In the genomic region with DNA sequence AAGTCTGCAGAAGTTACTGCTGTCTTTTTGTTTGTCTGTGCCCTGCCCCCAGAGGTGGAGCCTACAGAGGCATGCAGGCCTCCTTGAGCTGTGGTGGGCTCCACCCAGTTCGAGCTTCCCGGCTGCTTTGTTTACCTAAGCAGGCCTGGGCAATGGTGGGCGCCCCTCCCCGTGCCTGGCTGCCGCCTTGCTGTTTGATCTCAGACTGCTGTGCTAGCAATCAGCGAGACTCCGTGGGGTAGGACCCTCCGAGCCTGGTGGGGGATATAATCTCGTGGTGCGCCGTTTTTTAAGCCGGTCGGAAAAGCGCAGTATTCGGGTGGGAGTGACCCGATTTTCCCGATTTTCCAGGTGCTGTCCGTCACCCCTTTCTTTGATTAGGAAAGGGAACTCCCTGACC, we compare ENCODE assay signal across 8 cellular contexts. TPM values are rescaled to one million over a fixed set of nuclear protein-coding genes. Genes with fewer than 3 reads are reported as not detected.
DNase-seq lines count a peak whose midpoint lies in the region; ATAC-seq, FAIRE-seq and TF ChIP-seq lines count a peak whose summit lies in the region.
"Not testable (repeated sequence)": the region's sequence is repeated elsewhere in the genome, so short reads cannot be mapped to it uniquely, and the experiment has no call there.
"Had no signal": no experiment of that assay in that cellular context is flagged by ENCODE, and none has a peak within 500 bp of the region (broad histone marks: within the 10 kb centered on the region; RNA-seq: fewer than 3 reads in every experiment).

No MANE protein-coding gene starts in this region.

- H3K4me3 ChIP-seq in HUES6 (ENCODE audit: low read depth, low read length): peak overlapping the region; percentile 47
- peak overlapping the region; percentile 40 for H3K4me3 ChIP-seq in fibroblast of villous mesenchyme (ENCODE audit: low read depth, low read length)
- H3K4me3 ChIP-seq in HepG2 (replicated peaks in 1 of 3; ENCODE audit: insufficient read depth in 1 of 3, low read depth in 2 of 3, low read length in 3 of 3): peak overlapping the region in 2 of 3 experiments; percentile 62 to 68; a peak in 4 of 6 replicates

- H2AFZ ChIP-seq in HepG2 (ENCODE audit: low read length): not testable (repeated sequence)

- not testable (repeated sequence) for TF ChIP-seq CTCF in fibroblast of villous mesenchyme (IDR thresholded peaks at IDR 0.05; ENCODE audit: insufficient read depth, low read depth, low read length); HepG2 (CRISPR knock-in tag; IDR thresholded peaks at IDR 0.05)

- peak overlapping the region; percentile 42; the same call in 1 of the 2 replicates for H3K4me2 ChIP-seq in HepG2 (ENCODE audit: low read depth, low read length)

- not testable (repeated sequence) for H3K79me2 ChIP-seq in HepG2 (ENCODE audit: insufficient read depth, low read length)

- intact Hi-C loops in HepG2 (cut with micrococcal nuclease; ENCODE audit: unreplicated experiment): not testable (repeated sequence)

- in situ Hi-C loops in HepG2 (cut with HindIII; ENCODE audit: extremely low pct_ligation_motif_present, low pct_unique_long_range_greater_than_20kb): not testable (repeated sequence)

- H3K27me3 ChIP-seq in HUES6 (ENCODE audit: control insufficient read depth, insufficient read depth, low read length); HepG2 (ENCODE audit: control insufficient read depth in 1 of 2, insufficient read depth in 2 of 2, low read length in 2 of 2): not testable (repeated sequence)

- DNase-seq in NCI-H146 (lab: John Stamatoyannopoulos, UW): peak; percentile 29
- DNase-seq in NCI-H69 (lab: John Stamatoyannopoulos, UW): peak; percentile 40
- peak; percentile 24 for DNase-seq in SW480 (ENCODE audit: low spot score)
- DNase-seq in fibroblast of villous mesenchyme (ENCODE audit: low read depth): not testable (repeated sequence)
- peak; percentile 27 for DNase-seq in HepG2 (ENCODE audit: low spot score)

- POLR2A ChIA-PET in HepG2 (lab: Yijun Ruan, JAX): interaction anchor here (0.8 to 1.2 kb wide), 4 partner anchors 9 to 97 kb away, joined by 3 to 6 read pairs (median 4); a partner anchor contains a TSS

- not testable (repeated sequence) for FAIRE-seq in HepG2 (lab: Jason Lieb, UNC)

- peak overlapping the region; percentile 44 for H3K9ac ChIP-seq in ES-I3 (ENCODE audit: low read depth, low read length)
- peak overlapping the region; percentile 60 for H3K9ac ChIP-seq in HUES6 (ENCODE audit: low read length)
- peak overlapping the region; percentile 56; the same call in 1 of the 2 replicates for H3K9ac ChIP-seq in HepG2 (ENCODE audit: insufficient read depth, low read depth, low read length)

- TF ChIP-seq POLR2A in HepG2 (IDR thresholded peaks at IDR 0.05; ENCODE audit: insufficient read depth in 1 of 2, low read depth in 2 of 2, low read length in 2 of 2): 0 out of 4 replicates have a peak, but pooled peaks of 1 of the 2 experiments have one; percentile 25

- no CpG with 5 or more reads among the region's 18 CpGs for WGBS in HepG2 (ENCODE audit: low lambda C conversion rate)

- BruUV-seq in HepG2 (replicated peaks; lab: Mats Ljungman, UMichigan): TSS peak; percentile 57

- ATAC-seq in HepG2: not testable (repeated sequence)

- not testable (repeated sequence) for H3K9me3 ChIP-seq in ES-I3 (ENCODE audit: control insufficient read depth, insufficient read depth, low read length); HUES6 (ENCODE audit: control insufficient read depth, insufficient read depth, low read depth, low read length); HepG2 (ENCODE audit: low read length)

- H3K36me3 ChIP-seq in ES-I3 (ENCODE audit: insufficient read depth, low read length); HUES6 (ENCODE audit: control insufficient read depth, insufficient read depth, low read length); HepG2 (replicated peaks in 1 of 2; ENCODE audit: control insufficient read depth in 1 of 2, insufficient read depth in 2 of 2, low read length in 2 of 2): not testable (repeated sequence)

- not testable (repeated sequence) for H4K20me1 ChIP-seq in HepG2 (ENCODE audit: insufficient read depth, low read length)

- not testable (repeated sequence) for H3K4me1 ChIP-seq in ES-I3 (ENCODE audit: insufficient read depth, low read length); HepG2 (ENCODE audit: insufficient read depth, low read length)
- peaks cover 10% of the 10 kb centered on the region; the same call in 1 of the 2 replicates for H3K4me1 ChIP-seq in HUES6 (ENCODE audit: control insufficient read depth, insufficient read depth, low read length)

- not testable (repeated sequence) for TF ChIP-seq RAD21 in HepG2 (CRISPR knock-in tag; IDR thresholded peaks at IDR 0.05)

- CTCF ChIA-PET in HepG2 (lab: Yijun Ruan, JAX; ENCODE audit: low intra/inter-chr PET ratio, low total read pairs): not testable (repeated sequence)

- H3K27ac ChIP-seq in HUES6 (ENCODE audit: low read depth, low read length); HepG2 (ENCODE audit: extremely low read length, insufficient read depth, low read length): not testable (repeated sequence)

- TF ChIP-seq EP300 in HepG2 (IDR thresholded peaks at IDR 0.05; ENCODE audit: low read depth in 2 of 2, low read length in 2 of 2); HepG2 (CRISPR knock-in tag; IDR thresholded peaks at IDR 0.05; ENCODE audit: borderline replicate concordance): not testable (repeated sequence)

TF ChIP-seq in HepG2, 621 proteins besides CTCF, POLR2A, EP300 and RAD21 (continues in another document):
- TF ChIP-seq ZNF225 (CRISPR knock-in tag; IDR thresholded peaks at IDR 0.05) (0 out of 2 replicates have a peak, but pooled peaks have one; percentile 69), TCF7 (IDR thresholded peaks at IDR 0.05; ENCODE audit: low read depth) (peak; percentile 44; the same call in 1 of the 2 replicates)
- TF ChIP-seq, protein P1, sequence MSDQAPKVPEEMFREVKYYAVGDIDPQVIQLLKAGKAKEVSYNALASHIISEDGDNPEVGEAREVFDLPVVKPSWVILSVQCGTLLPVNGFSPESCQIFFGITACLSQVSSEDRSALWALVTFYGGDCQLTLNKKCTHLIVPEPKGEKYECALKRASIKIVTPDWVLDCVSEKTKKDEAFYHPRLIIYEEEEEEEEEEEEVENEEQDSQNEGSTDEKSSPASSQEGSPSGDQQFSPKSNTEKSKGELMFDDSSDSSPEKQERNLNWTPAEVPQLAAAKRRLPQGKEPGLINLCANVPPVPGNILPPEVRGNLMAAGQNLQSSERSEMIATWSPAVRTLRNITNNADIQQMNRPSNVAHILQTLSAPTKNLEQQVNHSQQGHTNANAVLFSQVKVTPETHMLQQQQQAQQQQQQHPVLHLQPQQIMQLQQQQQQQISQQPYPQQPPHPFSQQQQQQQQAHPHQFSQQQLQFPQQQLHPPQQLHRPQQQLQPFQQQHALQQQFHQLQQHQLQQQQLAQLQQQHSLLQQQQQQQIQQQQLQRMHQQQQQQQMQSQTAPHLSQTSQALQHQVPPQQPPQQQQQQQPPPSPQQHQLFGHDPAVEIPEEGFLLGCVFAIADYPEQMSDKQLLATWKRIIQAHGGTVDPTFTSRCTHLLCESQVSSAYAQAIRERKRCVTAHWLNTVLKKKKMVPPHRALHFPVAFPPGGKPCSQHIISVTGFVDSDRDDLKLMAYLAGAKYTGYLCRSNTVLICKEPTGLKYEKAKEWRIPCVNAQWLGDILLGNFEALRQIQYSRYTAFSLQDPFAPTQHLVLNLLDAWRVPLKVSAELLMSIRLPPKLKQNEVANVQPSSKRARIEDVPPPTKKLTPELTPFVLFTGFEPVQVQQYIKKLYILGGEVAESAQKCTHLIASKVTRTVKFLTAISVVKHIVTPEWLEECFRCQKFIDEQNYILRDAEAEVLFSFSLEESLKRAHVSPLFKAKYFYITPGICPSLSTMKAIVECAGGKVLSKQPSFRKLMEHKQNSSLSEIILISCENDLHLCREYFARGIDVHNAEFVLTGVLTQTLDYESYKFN (CRISPR knock-in tag; conservative IDR thresholded peaks at IDR 0.05): peak; percentile 21
- TF ChIP-seq, protein P2, sequence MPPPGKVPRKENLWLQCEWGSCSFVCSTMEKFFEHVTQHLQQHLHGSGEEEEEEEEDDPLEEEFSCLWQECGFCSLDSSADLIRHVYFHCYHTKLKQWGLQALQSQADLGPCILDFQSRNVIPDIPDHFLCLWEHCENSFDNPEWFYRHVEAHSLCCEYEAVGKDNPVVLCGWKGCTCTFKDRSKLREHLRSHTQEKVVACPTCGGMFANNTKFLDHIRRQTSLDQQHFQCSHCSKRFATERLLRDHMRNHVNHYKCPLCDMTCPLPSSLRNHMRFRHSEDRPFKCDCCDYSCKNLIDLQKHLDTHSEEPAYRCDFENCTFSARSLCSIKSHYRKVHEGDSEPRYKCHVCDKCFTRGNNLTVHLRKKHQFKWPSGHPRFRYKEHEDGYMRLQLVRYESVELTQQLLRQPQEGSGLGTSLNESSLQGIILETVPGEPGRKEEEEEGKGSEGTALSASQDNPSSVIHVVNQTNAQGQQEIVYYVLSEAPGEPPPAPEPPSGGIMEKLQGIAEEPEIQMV (CRISPR knock-in tag; IDR thresholded peaks at IDR 0.05; ENCODE audit: low read depth): 0 out of 2 replicates have a peak, but pooled peaks have one; percentile 35

RNA-seq across cellular contexts. Expression of a gene that starts 36.0 kb away (rescaled TPM):
- not detected in 2 replicates for total RNA-seq in fibroblast of villous mesenchyme
- not detected in 2 replicates for total RNA-seq in HepG2 (2016; rRNA removed; fragmentation: Illumina TruSeq; extraction: Trizol)
- not detected in 2 replicates for total RNA-seq in HepG2 (2016; cell fraction: cytosol; rRNA removed; fragmentation: Illumina TruSeq; extraction: Trizol; ENCODE audit: low read depth)
- not detected in 2 replicates for total RNA-seq in HepG2 (2016; cell fraction: insoluble cytoplasmic fraction; rRNA removed; fragmentation: Illumina TruSeq; extraction: Trizol)
- not detected in 2 replicates for total RNA-seq in HepG2 (2016; cell fraction: membrane; rRNA removed; fragmentation: Illumina TruSeq; extraction: Trizol)
- not detected in 2 replicates for total RNA-seq in HepG2 (2016; cell fraction: nucleus; rRNA removed; fragmentation: Illumina TruSeq; extraction: Trizol)
- 0.05 TPM in 1 of 2 replicates, not detected in the other for polyA plus RNA-seq in HepG2 (2011; rRNA removed)
- 0.04 TPM in 1 of 2 replicates, not detected in the other for polyA plus RNA-seq in HepG2 (2011; cell fraction: cytosol; rRNA removed)
- 0.05 and 0.11 TPM in 2 replicates for polyA plus RNA-seq in HepG2 (2011; cell fraction: nucleus; rRNA removed)
- 0.89 TPM in 1 of 2 replicates, not detected in the other for polyA plus RNA-seq in HepG2 (2012)
- polyA plus RNA-seq in HepG2 (2016; cell fraction: cytosol; fragmentation: Illumina TruSeq; extraction: Trizol; ENCODE audit: low read depth): not detected in 2 replicates
- not detected in 2 replicates for polyA plus RNA-seq in HepG2 (2016; cell fraction: insoluble cytoplasmic fraction; fragmentation: Illumina TruSeq; extraction: Trizol; ENCODE audit: low read depth)
- polyA plus RNA-seq in HepG2 (2016; cell fraction: membrane; fragmentation: Illumina TruSeq; extraction: Trizol; ENCODE audit: low read depth): not detected in 2 replicates
- not detected in 2 replicates for polyA plus RNA-seq in HepG2 (2016; cell fraction: nucleus; fragmentation: Illumina TruSeq; extraction: Trizol; ENCODE audit: insufficient read depth, low read depth)
- polyA minus RNA-seq in HepG2 (2011; rRNA and poly(A)+ RNA removed; ENCODE audit: low replicate concordance): not detected in 2 replicates
- not detected in 2 replicates for polyA minus RNA-seq in HepG2 (2011; cell fraction: cytosol; rRNA and poly(A)+ RNA removed)
- 0.13 and 0.37 TPM in 2 replicates for polyA minus RNA-seq in HepG2 (2011; cell fraction: nucleus; rRNA and poly(A)+ RNA removed)
- total RNA-seq: H4 had no signal
